1 cellular context compared by ENCODE assay signal in genomic region chr1:116808476-116809180, GRCh38.
TF ChIP-seq lines count a peak whose summit lies in the region.

No MANE protein-coding gene starts in this region.

TF ChIP-seq in K562, 482 proteins besides CTCF, POLR2A, EP300 and RAD21:
- TF ChIP-seq MTA3 (IDR thresholded peaks at IDR 0.05; ENCODE audit: borderline replicate concordance) (no peak), NR2F6 (CRISPR knock-in tag; IDR thresholded peaks at IDR 0.05) (no peak), ZNF717 (CRISPR knock-in tag; IDR thresholded peaks at IDR 0.05) (no peak), ZBTB12 (CRISPR knock-in tag; IDR thresholded peaks at IDR 0.05) (no peak), CBX1 (IDR thresholded peaks at IDR 0.05; ENCODE audit: low read depth) (no peak), GABPB1 (CRISPR knock-in tag; IDR thresholded peaks at IDR 0.05) (no peak), ZHX1 (conservative IDR thresholded peaks at IDR 0.05; ENCODE audit: low read length) (no peak), ZNF3 (CRISPR knock-in tag; IDR thresholded peaks at IDR 0.05) (no peak), ETV6 (IDR thresholded peaks at IDR 0.05; ENCODE audit: borderline replicate concordance in 1 of 2, low read depth in 2 of 2, low read length in 1 of 2) (no peak), ETV6 (CRISPR knock-in tag; IDR thresholded peaks at IDR 0.05; ENCODE audit: borderline replicate concordance) (no peak), HNRNPH1 (optimal IDR thresholded peaks at IDR 0.05; ENCODE audit: low read depth, low read length) (no peak), PHTF2 (CRISPR knock-in tag; IDR thresholded peaks at IDR 0.05) (no peak)
